Comparison of ENCODE assay signal across 18 cellular contexts in genomic region chr7:152366662-152367061, GRCh38.
DNase-seq lines count a peak whose midpoint lies in the region; ATAC-seq, FAIRE-seq and TF ChIP-seq lines count a peak whose summit lies in the region.
"Had no signal": no experiment of that assay in that cellular context is flagged by ENCODE, and none has a peak within 500 bp of the region (broad histone marks: within the 10 kb centered on the region; RNA-seq: fewer than 3 reads in every experiment).

No MANE protein-coding gene starts in this region.

- peak in 3 of 4 donors; percentile 46 to 60 (median 57) for ATAC-seq in right lobe of liver
- no peak for ATAC-seq in HG03469 (IDR thresholded peaks at IDR 0.05; ENCODE audit: unreplicated experiment)

- H3K4me1 Mint-ChIP-seq in activated CD4-positive, alpha-beta T cell treated with anti-CD3 and anti-CD28 coated beads, Interleukin-2, amount 10 ng/mL, durations not matched to agents 24 days and 14 days: peaks cover 22% of the 10 kb centered on the region

- TF ChIP-seq POLR2A in right lobe of liver (IDR thresholded peaks at IDR 0.05): no peak

- H3K9me3 ChIP-seq in adipocyte (ENCODE audit: control insufficient read depth, low read length) (no peaks in the 10 kb centered on the region), right lobe of liver (no peaks in the 10 kb centered on the region), small intestine (ENCODE audit: control insufficient read depth, low read depth) (no peaks in the 10 kb centered on the region)

- no peaks in the 10 kb centered on the region for H3K27me3 Mint-ChIP-seq in activated CD4-positive, alpha-beta T cell treated with anti-CD3 and anti-CD28 coated beads, Interleukin-2, amount 10 ng/mL, durations not matched to agents 24 days and 14 days
- H3K27me3 Mint-ChIP-seq: activated naive CD4-positive, alpha-beta T cell treated with anti-CD3 and anti-CD28 coated beads, Interleukin-2, amount 50 U/mL, for 24 hours had no signal

- no peak for DNase-seq in adipocyte (ENCODE audit: low read depth)
- peak; percentile 51 for DNase-seq in fibroblast of villous mesenchyme (ENCODE audit: low read depth)
- no peak for DNase-seq in right lobe of liver
- DNase-seq in small intestine: peak; percentile 12
- DNase-seq in NCI-H524 (lab: John Stamatoyannopoulos, UW): no peak
- no peak for DNase-seq in activated CD4-positive, alpha-beta T cell treated with anti-CD3 and anti-CD28 coated beads, Interleukin-2, amount 10 ng/mL, durations not matched to agents 24 days and 14 days
- no peak for DNase-seq in Kasumi-1 (lab: John Stamatoyannopoulos, UW)
- DNase-seq: activated CD4-positive, alpha-beta T cell treated with anti-CD3 and anti-CD28 coated beads, Interleukin-2, amount 50 U/mL, for 4 hours; activated T-cell treated with anti-CD3 and anti-CD28 coated beads, Interleukin-2, amount 50 U/mL, for 1 hour; AML-193; esophagus squamous epithelium; hippocampal formation; NCI-H1417 had no signal

- H3K9me3 Mint-ChIP-seq in activated CD4-positive, alpha-beta T cell treated with anti-CD3 and anti-CD28 coated beads, Interleukin-2, amount 10 ng/mL, durations not matched to agents 24 days and 14 days: peaks cover 7% of the 10 kb centered on the region

- H3K4me3 ChIP-seq in adipocyte (ENCODE audit: low read length): no peak overlapping the region
- H3K4me3 ChIP-seq in fibroblast of villous mesenchyme (ENCODE audit: low read depth, low read length): no peak overlapping the region
- H3K4me3 ChIP-seq in right lobe of liver: no peak overlapping the region
- H3K4me3 ChIP-seq in small intestine (ENCODE audit: low read depth in 1 of 2, low read length in 2 of 2): no peak overlapping the region
- H3K4me3 ChIP-seq: esophagus squamous epithelium had no signal

- no peak for TF ChIP-seq CTCF in fibroblast of villous mesenchyme (IDR thresholded peaks at IDR 0.05; ENCODE audit: insufficient read depth, low read depth, low read length)
- TF ChIP-seq CTCF in right lobe of liver (IDR thresholded peaks at IDR 0.05): no peak

- H3K4me3 Mint-ChIP-seq in activated CD4-positive, alpha-beta T cell treated with anti-CD3 and anti-CD28 coated beads, Interleukin-2, amount 10 ng/mL, durations not matched to agents 24 days and 14 days: no peak overlapping the region
- H3K4me3 Mint-ChIP-seq: activated naive CD4-positive, alpha-beta T cell treated with anti-CD3 and anti-CD28 coated beads, Interleukin-2, amount 50 U/mL, for 24 hours had no signal

- H3K36me3 ChIP-seq in adipocyte (ENCODE audit: control insufficient read depth, insufficient read depth, low read length, severe bottlenecking): no peaks in the 10 kb centered on the region
- H3K36me3 ChIP-seq in right lobe of liver: no peaks in the 10 kb centered on the region
- H3K36me3 ChIP-seq in small intestine (ENCODE audit: control insufficient read depth in 2 of 2, insufficient read depth in 2 of 2, low read length in 2 of 2): no peaks in the 10 kb centered on the region

- 79% methylated on average over 6 of the region's 32 CpGs for WGBS in right lobe of liver (ENCODE audit: insufficient coverage, low coverage, low lambda C conversion rate, missing lambda C conversion rate)
- WGBS in small intestine, 3 donors: 73 to 82% (median 79%) methylated on average over 32 of the region's 32 CpGs

- intact Hi-C loops in right lobe of liver (cut with DNase I): no loop called here
- intact Hi-C loops in activated CD4-positive, alpha-beta T cell treated with anti-CD3 and anti-CD28 coated beads, Interleukin-2, amount 10 ng/mL, durations not matched to agents 24 days and 14 days (cut with micrococcal nuclease): no loop called here

- no peaks in the 10 kb centered on the region for H3K27me3 ChIP-seq in adipocyte (replicated peaks; ENCODE audit: control insufficient read depth, insufficient read depth, low read length)
- H3K27me3 ChIP-seq in right lobe of liver: no peaks in the 10 kb centered on the region
- H3K27me3 ChIP-seq in small intestine (ENCODE audit: control insufficient read depth in 2 of 2, insufficient read depth in 2 of 2, low read length in 2 of 2): no peaks in the 10 kb centered on the region
- H3K27me3 ChIP-seq: esophagus squamous epithelium had no signal

- no peak overlapping the region for H3K27ac ChIP-seq in right lobe of liver
- no peak overlapping the region for H3K27ac ChIP-seq in small intestine (ENCODE audit: low read depth in 1 of 2, low read length in 1 of 2)
- H3K27ac ChIP-seq: esophagus squamous epithelium, parathyroid adenoma had no signal

- peaks cover 10% of the 10 kb centered on the region for H3K36me3 Mint-ChIP-seq in activated CD4-positive, alpha-beta T cell treated with anti-CD3 and anti-CD28 coated beads, Interleukin-2, amount 10 ng/mL, durations not matched to agents 24 days and 14 days (ENCODE audit: low read depth)

- no peak overlapping the region for H3K27ac Mint-ChIP-seq in activated CD4-positive, alpha-beta T cell treated with anti-CD3 and anti-CD28 coated beads, Interleukin-2, amount 10 ng/mL, durations not matched to agents 24 days and 14 days
- H3K27ac Mint-ChIP-seq: activated naive CD4-positive, alpha-beta T cell treated with anti-CD3 and anti-CD28 coated beads, Interleukin-2, amount 50 U/mL, for 24 hours had no signal

- H3K4me1 ChIP-seq in adipocyte (ENCODE audit: control insufficient read depth, insufficient read depth, low read length): peaks cover 18% of the 10 kb centered on the region
- peaks cover 0 to 30% (median 7%) of the 10 kb centered on the region in 4 donors for H3K4me1 ChIP-seq in right lobe of liver
- H3K4me1 ChIP-seq in small intestine (ENCODE audit: control insufficient read depth in 2 of 2, insufficient read depth in 1 of 2, low read depth in 1 of 2, low read length in 1 of 2): peaks cover 0 to 10% of the 10 kb centered on the region in 2 donors
- H3K4me1 ChIP-seq: parathyroid adenoma had no signal

- no peak for FAIRE-seq in small intestine (lab: Jason Lieb, UNC)
- FAIRE-seq: H54, keratinocyte had no signal

- peak overlapping the region; percentile 1 for H3K9ac ChIP-seq in adipocyte (ENCODE audit: low read length)
- H3K9ac ChIP-seq: parathyroid adenoma had no signal

Comparison
In these comparisons a context has a peak if more than half of its experiments do, and no peak if none do; other contexts are left out.
1. DNase-seq: peak in fibroblast of villous mesenchyme (single experiment) and small intestine (single experiment); none in adipocyte (single experiment), right lobe of liver (0 of 3), NCI-H524 (0 of 2), activated CD4-positive, alpha-beta T cell treated with anti-CD3 and anti-CD28 coated beads, Interleukin-2, amount 10 ng/mL, durations not matched to agents 24 days and 14 days (single experiment) and Kasumi-1 (0 of 2).